In genomic region chr6:166244353-166245045, GRCh38 we compare ENCODE assay signal across 9 cellular contexts.
DNase-seq lines count a peak whose midpoint lies in the region; ATAC-seq and TF ChIP-seq lines count a peak whose summit lies in the region.
"Had no signal": no experiment of that assay in that cellular context is flagged by ENCODE, and none has a peak within 500 bp of the region (broad histone marks: within the 10 kb centered on the region; RNA-seq: fewer than 3 reads in every experiment).

No MANE protein-coding gene starts in this region.

- DNase-seq in mucosa of descending colon, result no peak
- DNase-seq in amygdala (lab: John Stamatoyannopoulos, UW), result no peak
- no peak for DNase-seq in midbrain (lab: John Stamatoyannopoulos, UW)
- DNase-seq in dedifferentiated amniotic fluid mesenchymal stem cell (ENCODE audit: extremely low spot score), result no peak
- DNase-seq: OCI-M1 had no signal

- H3K4me3 ChIP-seq in mucosa of descending colon, result no peak overlapping the region

- no peaks in the 10 kb centered on the region for H3K9me3 ChIP-seq in mucosa of descending colon

- intact Hi-C loops in mucosa of descending colon (cut with DNase I, micrococcal nuclease), result no loop called here

- ATAC-seq in GM18517 (IDR thresholded peaks at IDR 0.05; ENCODE audit: unreplicated experiment), result peak; percentile 97
- peak; percentile 96 for ATAC-seq in GM21576 (IDR thresholded peaks at IDR 0.05; ENCODE audit: unreplicated experiment)
- peak; percentile 76 for ATAC-seq in HG03558 (IDR thresholded peaks at IDR 0.05; ENCODE audit: extremely low read depth, unreplicated experiment)
- peak; percentile 40 for ATAC-seq in mucosa of descending colon
- no peak for ATAC-seq in HG02970 (IDR thresholded peaks at IDR 0.05; ENCODE audit: low FRiP score, unreplicated experiment)

- no peak for TF ChIP-seq CTCF in mucosa of descending colon (IDR thresholded peaks at IDR 0.05)

- H3K4me1 ChIP-seq in mucosa of descending colon (ENCODE audit: low read depth), result no peaks in the 10 kb centered on the region

- H3K36me3 ChIP-seq in mucosa of descending colon (ENCODE audit: low read depth), result no peaks in the 10 kb centered on the region
